Comparison of ENCODE assay signal across 11 cellular contexts in the genomic region with DNA sequence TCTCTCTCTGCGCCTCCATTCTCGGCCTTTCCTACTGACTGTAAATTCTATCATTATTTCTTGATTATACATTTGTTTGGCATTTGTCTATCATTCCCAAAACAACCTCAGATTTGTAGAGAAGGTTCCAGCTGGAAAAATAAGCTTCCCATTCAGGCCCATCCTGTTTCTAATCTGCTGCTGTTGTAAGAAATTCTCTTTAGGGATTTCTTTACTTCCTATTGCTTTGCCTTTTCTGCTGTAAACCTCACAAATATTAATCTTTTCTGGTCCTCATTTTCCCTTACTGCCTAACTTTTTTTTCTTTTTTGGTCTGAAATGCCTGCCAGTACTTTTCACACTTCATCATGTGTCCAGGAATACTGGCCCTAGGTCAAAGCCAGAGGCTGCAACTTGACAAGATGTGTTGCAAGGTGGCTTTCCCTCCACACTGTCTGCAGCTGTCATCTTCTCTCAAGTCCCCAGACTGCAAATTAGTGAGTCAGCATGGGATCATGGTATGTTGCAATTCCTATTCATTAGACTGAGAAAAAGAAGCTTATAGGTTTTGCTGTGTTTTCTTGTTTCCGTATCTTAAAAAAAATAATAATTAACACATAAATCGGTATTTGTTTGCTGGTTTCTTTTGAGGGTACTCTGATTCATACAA.
DNase-seq lines count a peak whose midpoint lies in the region; FAIRE-seq and TF ChIP-seq lines count a peak whose summit lies in the region.
"Had no signal": no experiment of that assay in that cellular context is flagged by ENCODE, and none has a peak within 500 bp of the region (broad histone marks: within the 10 kb centered on the region; RNA-seq: fewer than 3 reads in every experiment).

No MANE protein-coding gene starts in this region.

- H3K9me3 ChIP-seq in breast epithelium (peaks cover 0 to 3% of the 10 kb centered on the region in 2 donors), testis (no peaks in the 10 kb centered on the region), kidney (ENCODE audit: control insufficient read depth in 1 of 2, low read length in 2 of 2) (no peaks in the 10 kb centered on the region)

- no peak overlapping the region for H3K4me3 ChIP-seq in breast epithelium
- H3K4me3 ChIP-seq in testis, result no peak overlapping the region
- H3K4me3 ChIP-seq in kidney (ENCODE audit: low read length in 2 of 2), result no peak overlapping the region

- CTCF ChIA-PET in MCF 10A (lab: Yijun Ruan, JAX), result interaction anchor here (0.6 kb wide), 1 partner anchor 109 kb away, joined by 4 read pairs; no protein-coding TSS in a partner anchor

- DNase-seq in MCF 10A (ENCODE audit: unreplicated experiment) (peak; percentile 92), breast epithelium (ENCODE audit: low spot score in 2 of 2) (no peak), astrocyte of the hippocampus (ENCODE audit: low read depth, low spot score) (peak; percentile 5), hepatic stellate cell (ENCODE audit: low spot score) (peak; percentile 6), urothelium cell line (ENCODE audit: low spot score) (peak; percentile 11), testis (no peak), kidney (no peak)
- no peak for DNase-seq in activated CD4-positive, CD25-positive, alpha-beta regulatory T cell treated with anti-CD3 and anti-CD28 coated beads, Interleukin-2, amount 50 U/mL, for 72 hours
- DNase-seq: activated CD4-positive, alpha-beta T cell treated with anti-CD3 and anti-CD28 coated beads for 48 hours; stimulated activated naive CD8-positive, alpha-beta T cell treated with anti-CD3 and anti-CD28 coated beads, Interleukin-15, amount 100 ng/mL, for 72 hours had no signal

- H3K4me3 Mint-ChIP-seq in MCF 10A (ENCODE audit: unreplicated experiment), result no peak overlapping the region
- H3K4me3 Mint-ChIP-seq: activated naive CD4-positive, alpha-beta T cell treated with anti-CD3 and anti-CD28 coated beads, Interleukin-2, amount 50 U/mL, for 24 hours; stimulated activated naive CD8-positive, alpha-beta T cell treated with anti-CD3 and anti-CD28 coated beads, Interleukin-15, amount 100 ng/mL, for 72 hours had no signal

- BruUV-seq in MCF 10A (replicated peaks; lab: Mats Ljungman, UMichigan), result no TSS peak

- peak overlapping the region; percentile 17 for H3K27ac Mint-ChIP-seq in MCF 10A (ENCODE audit: low read depth, unreplicated experiment)
- H3K27ac Mint-ChIP-seq: activated naive CD4-positive, alpha-beta T cell treated with anti-CD3 and anti-CD28 coated beads, Interleukin-2, amount 50 U/mL, for 24 hours; stimulated activated naive CD8-positive, alpha-beta T cell treated with anti-CD3 and anti-CD28 coated beads, Interleukin-15, amount 100 ng/mL, for 72 hours had no signal

- H3K36me3 Mint-ChIP-seq in MCF 10A (ENCODE audit: insufficient read depth, unreplicated experiment), result no peaks in the 10 kb centered on the region
- H3K36me3 Mint-ChIP-seq: activated naive CD4-positive, alpha-beta T cell treated with anti-CD3 and anti-CD28 coated beads, Interleukin-2, amount 50 U/mL, for 24 hours had no signal

- intact Hi-C loops in MCF 10A (cut with micrococcal nuclease) (no loop called here), breast epithelium (cut with DNase I; ENCODE audit: low total_unique reads) (no loop called here), testis (cut with DNase I; ENCODE audit: low total_unique reads) (no loop called here), kidney (cut with DNase I) (no loop called here)

- H3K9me3 Mint-ChIP-seq in MCF 10A (ENCODE audit: unreplicated experiment), result no peaks in the 10 kb centered on the region

- H3K27ac ChIP-seq in breast epithelium, result no peak overlapping the region
- H3K27ac ChIP-seq in testis, result no peak overlapping the region
- no peak overlapping the region for H3K27ac ChIP-seq in kidney (ENCODE audit: low read depth in 2 of 2, low read length in 2 of 2)

- peaks cover 21% of the 10 kb centered on the region for H3K4me1 Mint-ChIP-seq in MCF 10A (ENCODE audit: insufficient read depth, unreplicated experiment)
- H3K4me1 Mint-ChIP-seq: activated naive CD4-positive, alpha-beta T cell treated with anti-CD3 and anti-CD28 coated beads, Interleukin-2, amount 50 U/mL, for 24 hours; stimulated activated naive CD8-positive, alpha-beta T cell treated with anti-CD3 and anti-CD28 coated beads, Interleukin-15, amount 100 ng/mL, for 72 hours had no signal

- H3K27me3 Mint-ChIP-seq in MCF 10A (ENCODE audit: insufficient read depth, unreplicated experiment), result no peaks in the 10 kb centered on the region
- H3K27me3 Mint-ChIP-seq: activated naive CD4-positive, alpha-beta T cell treated with anti-CD3 and anti-CD28 coated beads, Interleukin-2, amount 50 U/mL, for 24 hours; stimulated activated naive CD8-positive, alpha-beta T cell treated with anti-CD3 and anti-CD28 coated beads, Interleukin-15, amount 100 ng/mL, for 72 hours had no signal

- 74 to 77% methylated on average over 4 of the region's 4 CpGs for WGBS in testis, 2 donors

- H3K9ac ChIP-seq in kidney (ENCODE audit: low read length in 2 of 2), result no peak overlapping the region

- FAIRE-seq in urothelium cell line (lab: Jason Lieb, UNC) (no peak), kidney (lab: Jason Lieb, UNC) (no peak)

- no peaks in the 10 kb centered on the region for H3K27me3 ChIP-seq in breast epithelium
- H3K27me3 ChIP-seq in testis, result no peaks in the 10 kb centered on the region

- no peaks in the 10 kb centered on the region for H3K36me3 ChIP-seq in breast epithelium
- no peaks in the 10 kb centered on the region for H3K36me3 ChIP-seq in testis (ENCODE audit: low read depth, missing control alignments)
- H3K36me3 ChIP-seq in kidney (ENCODE audit: control insufficient read depth in 1 of 2, insufficient read depth in 2 of 2, low read length in 2 of 2), result no peaks in the 10 kb centered on the region

- TF ChIP-seq CTCF in MCF 10A (IDR thresholded peaks at IDR 0.05; ENCODE audit: unreplicated experiment), result no peak
- TF ChIP-seq CTCF in breast epithelium (IDR thresholded peaks at IDR 0.05), result no peak
- TF ChIP-seq CTCF in testis (IDR thresholded peaks at IDR 0.05), result no peak
- no peak for TF ChIP-seq CTCF in kidney (IDR thresholded peaks at IDR 0.05; ENCODE audit: borderline replicate concordance, extremely low read depth, insufficient read depth)

- TF ChIP-seq POLR2A in breast epithelium (IDR thresholded peaks at IDR 0.05) (no peak), testis (IDR thresholded peaks at IDR 0.05) (no peak)

- H3K4me1 ChIP-seq in breast epithelium, result no peaks in the 10 kb centered on the region
- no peaks in the 10 kb centered on the region for H3K4me1 ChIP-seq in testis
- no peaks in the 10 kb centered on the region for H3K4me1 ChIP-seq in kidney (ENCODE audit: control insufficient read depth in 1 of 2, insufficient read depth in 1 of 2, low read depth in 1 of 2, low read length in 2 of 2)

- POLR2A ChIA-PET in MCF 10A (lab: Yijun Ruan, JAX), result interaction anchor here (0.7 to 1.4 kb wide), 4 partner anchors 10 to 74 kb away, joined by 3 to 8 read pairs (median 4); no protein-coding TSS in a partner anchor

Comparison
In these comparisons a context has a peak if more than half of its experiments do, and no peak if none do; other contexts are left out.
1. DNase-seq: peak in MCF 10A (single experiment), astrocyte of the hippocampus (single experiment), hepatic stellate cell (single experiment) and urothelium cell line (single experiment); none in breast epithelium (0 of 2), testis (single experiment), kidney (single experiment) and activated CD4-positive, CD25-positive, alpha-beta regulatory T cell treated with anti-CD3 and anti-CD28 coated beads, Interleukin-2, amount 50 U/mL, for 72 hours (single experiment).